In the genomic region with DNA sequence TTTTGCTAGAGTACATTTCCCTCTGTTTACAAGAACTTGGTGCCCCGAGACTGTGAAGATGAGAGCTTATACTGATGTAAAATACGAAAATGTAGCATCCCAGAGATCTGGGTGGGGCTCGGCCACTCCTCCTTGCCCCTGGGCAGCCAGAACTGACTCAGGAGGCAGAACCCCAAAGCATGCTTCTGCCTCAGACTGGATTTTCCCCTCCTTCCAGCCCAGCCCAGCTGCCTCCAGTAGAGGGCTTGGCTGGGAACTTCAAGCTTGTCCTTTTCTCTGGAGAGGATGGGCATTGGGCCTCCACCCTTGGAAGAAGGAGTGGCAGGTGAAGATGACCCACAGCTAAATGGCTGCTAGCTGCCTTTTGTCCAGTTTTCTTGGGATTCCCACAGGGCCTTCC, we compare ENCODE assay signal across 12 cellular contexts. TPM values are rescaled to one million over a fixed set of nuclear protein-coding genes. Genes with fewer than 3 reads are reported as not detected.
DNase-seq lines count a peak whose midpoint lies in the region; ATAC-seq and TF ChIP-seq lines count a peak whose summit lies in the region.
"Had no signal": no experiment of that assay in that cellular context is flagged by ENCODE, and none has a peak within 500 bp of the region (broad histone marks: within the 10 kb centered on the region; RNA-seq: fewer than 3 reads in every experiment).

No MANE protein-coding gene starts in this region.

- no peaks in the 10 kb centered on the region for H3K36me3 Mint-ChIP-seq in type B pancreatic cell

- ATAC-seq in left cardiac atrium (no peak), GM19351 (IDR thresholded peaks at IDR 0.05; ENCODE audit: unreplicated experiment) (no peak)
- ATAC-seq: activated T-cell treated with anti-CD3 and anti-CD28 coated beads, Interleukin-2, amount 50 U/mL, for 72 hours had no signal

- no peaks in the 10 kb centered on the region for H3K9me3 ChIP-seq in cardiac muscle cell (ENCODE audit: low read depth)

- peak overlapping the region; percentile 92 for H3K27ac ChIP-seq in cardiac muscle cell

- in situ Hi-C loops in astrocyte of the cerebellum (cut with HindIII; ENCODE audit: low sequenced_read_pairs) = no loop called here

- DNase-seq in cardiac muscle cell (ENCODE audit: low read depth in 1 of 2, low spot score in 1 of 2) (no peak), left cardiac atrium (no peak), astrocyte of the cerebellum (ENCODE audit: low read depth) (no peak), islet precursor cell (peak; percentile 62), type B pancreatic cell (ENCODE audit: extremely low spot score, unreplicated experiment) (no peak), AML-193 (lab: John Stamatoyannopoulos, UW) (no peak)
- DNase-seq in stimulated activated naive CD4-positive, alpha-beta T cell treated with Interleukin-2 at 50 U/mL for 16 hours (lab: John Stamatoyannopoulos, UW) = no peak
- DNase-seq: activated T-cell treated with anti-CD3 and anti-CD28 coated beads, Interleukin-2, amount 50 U/mL, for 72 hours had no signal

- peaks cover 62% of the 10 kb centered on the region for H3K4me1 ChIP-seq in cardiac muscle cell (ENCODE audit: low read depth)

- H3K27me3 ChIP-seq in cardiac muscle cell = no peaks in the 10 kb centered on the region

- no peak overlapping the region for H3K4me3 Mint-ChIP-seq in type B pancreatic cell
- H3K4me3 Mint-ChIP-seq: activated T-cell treated with anti-CD3 and anti-CD28 coated beads, Interleukin-2, amount 50 U/mL, for 72 hours; T-helper 2 cell treated with Interferon-gamma antibody and Interleukin-4, amounts not matched to agents 5 μg/mL and 100 μg/mL, for 36 hours had no signal

- no peaks in the 10 kb centered on the region for H3K9me3 Mint-ChIP-seq in type B pancreatic cell
- H3K9me3 Mint-ChIP-seq: activated T-cell treated with anti-CD3 and anti-CD28 coated beads, Interleukin-2, amount 50 U/mL, for 72 hours; T-helper 2 cell treated with Interferon-gamma antibody and Interleukin-4, amounts not matched to agents 5 μg/mL and 100 μg/mL, for 36 hours had no signal

- intact Hi-C loops in left cardiac atrium (cut with DNase I) = no loop called here

- TF ChIP-seq CTCF in cardiac muscle cell (IDR thresholded peaks at IDR 0.05; ENCODE audit: low read depth, low read length) = no peak
- TF ChIP-seq CTCF in astrocyte of the cerebellum (IDR thresholded peaks at IDR 0.05; ENCODE audit: low read depth, low read length, missing control alignments) = peak; percentile 15
- TF ChIP-seq CTCF in type B pancreatic cell (conservative IDR thresholded peaks at IDR 0.05) = no peak

- no peaks in the 10 kb centered on the region for H3K36me3 ChIP-seq in cardiac muscle cell

- H3K4me3 ChIP-seq in cardiac muscle cell = no peak overlapping the region
- no peak overlapping the region for H3K4me3 ChIP-seq in astrocyte of the cerebellum (ENCODE audit: low read depth, low read length)

- H3K27ac Mint-ChIP-seq in type B pancreatic cell = peak overlapping the region; percentile 82
- H3K27ac Mint-ChIP-seq: activated T-cell treated with anti-CD3 and anti-CD28 coated beads, Interleukin-2, amount 50 U/mL, for 72 hours; T-helper 2 cell treated with Interferon-gamma antibody and Interleukin-4, amounts not matched to agents 5 μg/mL and 100 μg/mL, for 36 hours had no signal

- peaks cover 44% of the 10 kb centered on the region for H3K4me1 Mint-ChIP-seq in type B pancreatic cell (ENCODE audit: unreplicated experiment)

- no peaks in the 10 kb centered on the region for H3K27me3 Mint-ChIP-seq in type B pancreatic cell

RNA-seq across cellular contexts. Expression of a gene that starts 24.3 kb away (rescaled TPM):
- total RNA-seq in cardiac muscle cell = 45.6 and 57.9 TPM in 2 replicates
- 64.2 and 66.0 TPM in 2 replicates for polyA plus RNA-seq in cardiac muscle cell
- total RNA-seq in left cardiac atrium = 100 to 1,000 TPM; 187 to 259 TPM
- total RNA-seq in type B pancreatic cell (ENCODE audit: low replicate concordance) = 49.8 and 147 TPM in 2 replicates

RNA-seq across cellular contexts. Expression of a gene that starts 51.6 kb away (rescaled TPM):
- total RNA-seq in cardiac muscle cell = 0.03 TPM in 1 of 2 replicates, not detected in the other
- not detected in 2 replicates for polyA plus RNA-seq in cardiac muscle cell
- 1 to 10 TPM in 1 of 2 donors, under 1 TPM in 1; 0.63 to 1.3 TPM for total RNA-seq in left cardiac atrium
- not detected in 2 replicates for total RNA-seq in type B pancreatic cell (ENCODE audit: low replicate concordance)
- total RNA-seq: NCI-H460 had no signal
- polyA plus RNA-seq: neural cell had no signal
